22 cellular contexts compared by ENCODE assay signal in the genomic region with DNA sequence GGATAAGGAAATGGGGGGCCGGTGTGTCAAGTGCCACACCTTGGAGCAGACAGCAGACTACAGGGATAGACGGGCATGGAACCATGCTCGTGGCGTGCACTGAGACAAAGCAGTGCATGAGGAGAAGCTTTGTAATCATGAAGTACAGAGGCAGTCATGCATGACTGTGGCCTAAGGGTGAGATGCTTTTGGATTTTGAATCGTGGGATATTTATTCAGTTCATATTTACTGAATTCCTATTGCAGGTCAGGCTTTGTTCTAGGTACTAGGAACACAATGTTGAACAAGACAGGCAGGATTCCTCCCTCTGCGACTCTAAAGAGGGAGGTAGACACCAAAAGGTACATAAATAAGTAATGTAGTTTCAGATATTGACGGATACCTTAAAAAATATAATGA.
DNase-seq lines count a peak whose midpoint lies in the region; ATAC-seq and TF ChIP-seq lines count a peak whose summit lies in the region.
"Had no signal": no experiment of that assay in that cellular context is flagged by ENCODE, and none has a peak within 500 bp of the region (broad histone marks: within the 10 kb centered on the region; RNA-seq: fewer than 3 reads in every experiment).

No MANE protein-coding gene starts in this region.

- H3K9ac ChIP-seq in IMR-90 (ENCODE audit: low read depth, low read length), result no peak overlapping the region
- no peak overlapping the region for H3K9ac ChIP-seq in adipocyte (ENCODE audit: low read length)
- H3K9ac ChIP-seq: GM23248, KMS-11 had no signal

- intact Hi-C loops in IMR-90 (cut with micrococcal nuclease), result loop anchor here (10.0 kb wide), 1 partner anchor 417 kb away; no protein-coding TSS in a partner anchor

- H3K4me3 ChIP-seq in BE2C (ENCODE audit: low read depth, low read length) (no peak overlapping the region), IMR-90 (ENCODE audit: insufficient read depth, low read depth, low read length) (no peak overlapping the region), adipocyte (ENCODE audit: low read length) (no peak overlapping the region)
- H3K4me3 ChIP-seq: GM23248, HAP-1, SK-N-MC had no signal

- POLR2A ChIA-PET in IMR-90 (lab: Charles Lee; ENCODE audit: unreplicated experiment), result no interaction called here

- H2BK15ac ChIP-seq in IMR-90 (ENCODE audit: low read depth, low read length), result no peak overlapping the region

- no peak overlapping the region for H2AFZ ChIP-seq in IMR-90 (replicated peaks; ENCODE audit: low read length, poor library complexity)
- H2AFZ ChIP-seq: GM23248 had no signal

- no TSS peak for BruUV-seq in IMR-90 (replicated peaks; lab: Mats Ljungman, UMichigan)

- CTCF ChIA-PET in IMR-90 (lab: Yijun Ruan, JAX), result no interaction called here

- in situ Hi-C loops in IMR-90 (cut with MboI; ENCODE audit: low sequenced_read_pairs), result no loop called here

- H3K36me3 ChIP-seq in BE2C (no peaks in the 10 kb centered on the region), IMR-90 (ENCODE audit: control insufficient read depth, insufficient read depth, low read length) (no peaks in the 10 kb centered on the region), adipocyte (ENCODE audit: control insufficient read depth, insufficient read depth, low read length, severe bottlenecking) (no peaks in the 10 kb centered on the region)
- H3K36me3 ChIP-seq: HAP-1 had no signal

- H3K9me3 ChIP-seq in BE2C, result no peaks in the 10 kb centered on the region
- no peaks in the 10 kb centered on the region for H3K9me3 ChIP-seq in IMR-90 (ENCODE audit: control insufficient read depth, insufficient read depth, low read length)
- no peaks in the 10 kb centered on the region for H3K9me3 ChIP-seq in adipocyte (ENCODE audit: control insufficient read depth, low read length)
- H3K9me3 ChIP-seq: HAP-1 had no signal

- no peak overlapping the region for H3K27ac ChIP-seq in IMR-90 (ENCODE audit: insufficient read depth, low read length)
- H3K27ac ChIP-seq: GM23248, KMS-11, SK-N-MC had no signal

- H3K14ac ChIP-seq in IMR-90 (replicated peaks; ENCODE audit: low read depth, low read length), result no peak overlapping the region

- no peak overlapping the region for H4K8ac ChIP-seq in IMR-90 (ENCODE audit: low read depth in 2 of 2, low read length in 2 of 2)

- TF ChIP-seq RAD21 in IMR-90 (IDR thresholded peaks at IDR 0.05; ENCODE audit: low read length), result no peak

- peak; percentile 27 for DNase-seq in BE2C
- DNase-seq in IMR-90, result no peak
- DNase-seq in adipocyte (ENCODE audit: low read depth), result peak; percentile 38
- DNase-seq in kidney glomerular epithelial cell (lab: John Stamatoyannopoulos, UW), result peak; percentile 11
- no peak for DNase-seq in inferior parietal cortex (ENCODE audit: extremely low spot score)
- DNase-seq in putamen (ENCODE audit: low spot score), result no peak
- no peak for DNase-seq in activated gamma-delta T cell treated with Interleukin-2 at 50 U/mL for 16 hours
- DNase-seq: C1 segment of cervical spinal cord; CD8-positive, alpha-beta memory T cell; DMS 273 treated with DMSO at 0.1 percent for 48 hours; DND-41; GM23248; NCI-H1048; NCI-H1436 treated with DMSO at 0.1 percent for 48 hours; NCI-H446; NCI-H748 treated with DMSO at 0.1 percent for 48 hours; NK-92 treated with Interleukin-12 subunit alpha and Interleukin-12 subunit beta, amount 100 ng/mL, for 24 hours had no signal

- no peak overlapping the region for H2BK5ac ChIP-seq in IMR-90 (ENCODE audit: low read depth, low read length, poor library complexity, severe bottlenecking)

- H4K20me1 ChIP-seq in IMR-90 (ENCODE audit: insufficient read depth, low read length), result no peaks in the 10 kb centered on the region

- H2BK20ac ChIP-seq in IMR-90 (ENCODE audit: low read depth, low read length), result peak overlapping the region; percentile 46; the same call in 1 of the 2 replicates

- no peak overlapping the region for H3K56ac ChIP-seq in IMR-90 (ENCODE audit: extremely low read depth, insufficient read depth, low read length)

- no peak overlapping the region for H3K4me2 ChIP-seq in IMR-90 (ENCODE audit: low read depth, low read length)
- H3K4me2 ChIP-seq: KMS-11 had no signal

- H3K9me1 ChIP-seq in IMR-90 (ENCODE audit: insufficient read depth, low read length), result peaks cover 3% of the 10 kb centered on the region; the same call in 1 of the 2 replicates

- no peak overlapping the region for H2BK120ac ChIP-seq in IMR-90 (ENCODE audit: low read depth, low read length)

- H3K4me1 ChIP-seq in BE2C (peaks cover 30% of the 10 kb centered on the region), IMR-90 (ENCODE audit: control insufficient read depth, insufficient read depth, low read length) (peaks cover 5% of the 10 kb centered on the region), adipocyte (ENCODE audit: control insufficient read depth, insufficient read depth, low read length) (no peaks in the 10 kb centered on the region)
- H3K4me1 ChIP-seq: HAP-1 had no signal

- no peak overlapping the region for H4K5ac ChIP-seq in IMR-90 (ENCODE audit: low read depth, low read length)

- no peak overlapping the region for H3K4ac ChIP-seq in IMR-90 (ENCODE audit: low read depth, low read length)

- H4K91ac ChIP-seq in IMR-90 (ENCODE audit: insufficient read depth, low read depth, low read length), result no peak overlapping the region

- TF ChIP-seq POLR2A in IMR-90 (IDR thresholded peaks at IDR 0.05; ENCODE audit: low read depth, low read length), result no peak

- no peak overlapping the region for H2AK9ac ChIP-seq in IMR-90 (replicated peaks; ENCODE audit: low read depth, low read length, poor library complexity)

- H3K79me1 ChIP-seq in IMR-90 (ENCODE audit: low read depth in 1 of 2, low read length in 2 of 2), result no peaks in the 10 kb centered on the region

- H3K27me3 ChIP-seq in BE2C (no peaks in the 10 kb centered on the region), IMR-90 (ENCODE audit: control insufficient read depth, insufficient read depth, low read length) (no peaks in the 10 kb centered on the region), adipocyte (replicated peaks; ENCODE audit: control insufficient read depth, insufficient read depth, low read length) (no peaks in the 10 kb centered on the region)

- dilution Hi-C loops in IMR-90 (cut with HindIII; ENCODE audit: low sequenced_read_pairs, unreplicated experiment), result no loop called here

- WGBS in IMR-90 (ENCODE audit: extremely low coverage in 2 of 2, insufficient read length in 1 of 2), 2 experiments, result 93% methylated on average over 3 of the region's 7 CpGs; no CpG with 5 or more reads in 1 of the 2 experiments

- no peak for TF ChIP-seq CTCF in BE2C (IDR thresholded peaks at IDR 0.05; ENCODE audit: low read depth, low read length)
- no peak for TF ChIP-seq CTCF in IMR-90 (conservative IDR thresholded peaks at IDR 0.05; ENCODE audit: low read depth, low read length)

- peak overlapping the region; percentile 37; the same call in 1 of the 2 replicates for H2AK5ac ChIP-seq in IMR-90 (ENCODE audit: low read depth, low read length)

- H3K23ac ChIP-seq in IMR-90 (ENCODE audit: low read depth, low read length), result no peak overlapping the region

- no peak overlapping the region for H3K18ac ChIP-seq in IMR-90 (ENCODE audit: low read depth, low read length)

- ATAC-seq in IMR-90 (ENCODE audit: low read depth) (no peak), GM19463 (IDR thresholded peaks at IDR 0.05; ENCODE audit: unreplicated experiment) (no peak)
- ATAC-seq: Right ventricle myocardium inferior had no signal

TF ChIP-seq in IMR-90, 13 proteins besides CTCF, POLR2A, EP300 and RAD21:
- TF ChIP-seq, protein P1, sequence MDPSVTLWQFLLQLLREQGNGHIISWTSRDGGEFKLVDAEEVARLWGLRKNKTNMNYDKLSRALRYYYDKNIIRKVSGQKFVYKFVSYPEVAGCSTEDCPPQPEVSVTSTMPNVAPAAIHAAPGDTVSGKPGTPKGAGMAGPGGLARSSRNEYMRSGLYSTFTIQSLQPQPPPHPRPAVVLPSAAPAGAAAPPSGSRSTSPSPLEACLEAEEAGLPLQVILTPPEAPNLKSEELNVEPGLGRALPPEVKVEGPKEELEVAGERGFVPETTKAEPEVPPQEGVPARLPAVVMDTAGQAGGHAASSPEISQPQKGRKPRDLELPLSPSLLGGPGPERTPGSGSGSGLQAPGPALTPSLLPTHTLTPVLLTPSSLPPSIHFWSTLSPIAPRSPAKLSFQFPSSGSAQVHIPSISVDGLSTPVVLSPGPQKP (IDR thresholded peaks at IDR 0.05; ENCODE audit: borderline replicate concordance, low read depth, low read length), result no peak
- TF ChIP-seq SMC3 (IDR thresholded peaks at IDR 0.05; ENCODE audit: low read depth, low read length) (no peak), MAZ (IDR thresholded peaks at IDR 0.05; ENCODE audit: borderline replicate concordance, low read depth, low read length) (no peak), CHD1 (IDR thresholded peaks at IDR 0.05; ENCODE audit: low read depth, low read length) (no peak)
- TF ChIP-seq, protein P2, sequence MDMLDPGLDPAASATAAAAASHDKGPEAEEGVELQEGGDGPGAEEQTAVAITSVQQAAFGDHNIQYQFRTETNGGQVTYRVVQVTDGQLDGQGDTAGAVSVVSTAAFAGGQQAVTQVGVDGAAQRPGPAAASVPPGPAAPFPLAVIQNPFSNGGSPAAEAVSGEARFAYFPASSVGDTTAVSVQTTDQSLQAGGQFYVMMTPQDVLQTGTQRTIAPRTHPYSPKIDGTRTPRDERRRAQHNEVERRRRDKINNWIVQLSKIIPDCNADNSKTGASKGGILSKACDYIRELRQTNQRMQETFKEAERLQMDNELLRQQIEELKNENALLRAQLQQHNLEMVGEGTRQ (IDR thresholded peaks at IDR 0.05; ENCODE audit: low read depth, low read length), result no peak

Comparison
In these comparisons a context has a peak if more than half of its experiments do, and no peak if none do; other contexts are left out.
1. DNase-seq: peak in BE2C (single experiment), adipocyte (single experiment) and kidney glomerular epithelial cell (single experiment); none in IMR-90 (single experiment), inferior parietal cortex (single experiment), putamen (single experiment) and activated gamma-delta T cell treated with Interleukin-2 at 50 U/mL for 16 hours (single experiment).